Comparison of ENCODE assay signal across 8 cellular contexts in the genomic region with DNA sequence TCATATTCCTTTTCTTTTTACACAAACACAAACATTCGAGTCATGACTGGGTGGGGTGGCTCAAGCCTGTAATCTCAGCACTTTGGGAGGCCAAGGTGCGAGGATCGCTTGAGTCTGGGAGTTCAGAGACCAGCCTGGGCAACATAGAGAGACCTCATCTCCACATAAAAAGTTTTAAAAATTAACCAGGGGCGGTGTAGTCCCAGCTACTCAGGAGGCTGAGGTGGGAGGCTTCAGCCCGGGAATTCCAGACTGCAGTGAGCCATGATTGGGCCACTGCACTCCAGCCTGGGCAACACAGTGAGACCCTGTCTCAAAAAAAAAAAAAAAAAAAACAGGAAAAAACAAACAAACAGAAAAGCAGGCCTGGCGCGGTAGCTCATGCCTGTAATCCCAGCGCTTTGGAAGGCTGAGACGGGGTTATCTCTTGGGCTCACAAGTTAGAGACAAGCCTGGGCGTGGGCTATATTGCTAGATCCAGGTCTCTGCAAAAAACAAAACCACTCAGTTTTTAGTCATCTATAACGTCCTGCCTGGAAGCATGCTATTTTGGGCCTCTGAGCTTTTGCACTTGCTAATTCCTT. TPM values are rescaled to one million over a fixed set of nuclear protein-coding genes. Genes with fewer than 3 reads are reported as not detected.
DNase-seq lines count a peak whose midpoint lies in the region; ATAC-seq, FAIRE-seq and TF ChIP-seq lines count a peak whose summit lies in the region.

No MANE protein-coding gene starts in this region.

- H3K36me3 ChIP-seq in HUES64 (ENCODE audit: insufficient read depth, low read length) (peaks cover 29% of the 10 kb centered on the region), muscle layer of duodenum (ENCODE audit: control insufficient read depth in 1 of 2, insufficient read depth in 2 of 2, low read length in 2 of 2) (no peaks in the 10 kb centered on the region)

- H3K27me3 ChIP-seq in HUES64 (ENCODE audit: insufficient read depth, low read length) = no peaks in the 10 kb centered on the region
- no peaks in the 10 kb centered on the region for H3K27me3 ChIP-seq in muscle layer of duodenum (ENCODE audit: low read depth, low read length)

- H3K9ac ChIP-seq in HUES64 (ENCODE audit: low read depth, low read length) = peak overlapping the region; percentile 99

- FAIRE-seq in A549 (lab: Jason Lieb, UNC) = no peak

- peak overlapping the region; percentile 96 to 97 for H3K27ac ChIP-seq in A549
- H3K27ac ChIP-seq in HUES64 (ENCODE audit: low read depth, low read length) = peak overlapping the region; percentile 47; the same call in 1 of the 2 replicates
- peak overlapping the region; percentile 62 for H3K27ac ChIP-seq in muscle layer of duodenum (ENCODE audit: low read length)

- DNase-seq in A549 (ENCODE audit: low read depth in 1 of 2, low spot score in 1 of 2) (no peak), NCI-H82 (lab: John Stamatoyannopoulos, UW) (no peak), NOMO-1 (lab: John Stamatoyannopoulos, UW; ENCODE audit: unreplicated experiment in 2 of 2) (no peak), OCI-M1 (lab: John Stamatoyannopoulos, UW) (no peak)
- no peak for DNase-seq in central memory CD8-positive, alpha-beta T cell (ENCODE audit: low spot score in 2 of 2)

- H3K9me3 Mint-ChIP-seq in central memory CD8-positive, alpha-beta T cell = no peaks in the 10 kb centered on the region

- no peaks in the 10 kb centered on the region for H3K27me3 Mint-ChIP-seq in central memory CD8-positive, alpha-beta T cell

- WGBS in A549 (ENCODE audit: missing lambda C conversion rate) = 50% methylated on average over 11 of the region's 11 CpGs
- 75% methylated on average over 11 of the region's 11 CpGs for WGBS in HUES64

- TF ChIP-seq RAD21 in A549 (conservative IDR thresholded peaks at IDR 0.05 in 1 of 2, IDR thresholded peaks at IDR 0.05 in 1 of 2) = no peak

- no peak; the same call in 2 of the 3 replicates for TF ChIP-seq CTCF in A549 (IDR thresholded peaks at IDR 0.05)

- H3K4me2 ChIP-seq in A549 = peak overlapping the region; percentile 97

- H3K27ac Mint-ChIP-seq in central memory CD8-positive, alpha-beta T cell (ENCODE audit: low read depth) = peak overlapping the region; percentile 86

- CTCF ChIA-PET in A549 (lab: Yijun Ruan, JAX) = interaction anchor here (0.8 to 2.6 kb wide), 15 partner anchors 11 to 164 kb away, joined by 3 to 15 read pairs (median 4); partner anchors contain the start of genes GYS1, HSD17B14, NUCB1 and RUVBL2

- H3K9me3 ChIP-seq in A549 (no peaks in the 10 kb centered on the region), HUES64 (ENCODE audit: insufficient read depth, low read depth, low read length) (no peaks in the 10 kb centered on the region), muscle layer of duodenum (ENCODE audit: control insufficient read depth in 1 of 2, low read length in 2 of 2) (no peaks in the 10 kb centered on the region)

- TF ChIP-seq POLR2A in A549 (IDR thresholded peaks at IDR 0.05; ENCODE audit: low read length) = no peak

- no peak for TF ChIP-seq EP300 in A549 (IDR thresholded peaks at IDR 0.05)

- peak overlapping the region; percentile 83 for H3K4me3 ChIP-seq in A549
- peak overlapping the region; percentile 99 for H3K4me3 ChIP-seq in HUES64 (ENCODE audit: low read length)
- peak overlapping the region; percentile 85 to 86 for H3K4me3 ChIP-seq in muscle layer of duodenum (ENCODE audit: low read depth in 1 of 2, low read length in 2 of 2)

- H3K4me1 ChIP-seq in A549 = peaks cover 15% of the 10 kb centered on the region
- H3K4me1 ChIP-seq in HUES64 (ENCODE audit: insufficient read depth, low read length) = no peaks in the 10 kb centered on the region; the same call in 1 of the 2 replicates
- peaks cover 11 to 13% of the 10 kb centered on the region in 2 donors for H3K4me1 ChIP-seq in muscle layer of duodenum (ENCODE audit: control insufficient read depth in 1 of 2, insufficient read depth in 2 of 2, low read length in 2 of 2)

- peak overlapping the region; percentile 86 for H3K4me3 Mint-ChIP-seq in central memory CD8-positive, alpha-beta T cell

- peak in 1 of 2 experiments; percentile 20; a peak in 1 of 6 replicates for ATAC-seq in A549
- ATAC-seq in central memory CD8-positive, alpha-beta T cell (replicated peaks; ENCODE audit: extremely low read depth, poor library complexity, severe bottlenecking) = no peak
- ATAC-seq in HG03045 (IDR thresholded peaks at IDR 0.05; ENCODE audit: unreplicated experiment) = no peak

- peaks cover 18% of the 10 kb centered on the region for H3K4me1 Mint-ChIP-seq in central memory CD8-positive, alpha-beta T cell

- POLR2A ChIA-PET in A549 (lab: Yijun Ruan, JAX) = interaction anchor here (0.6 to 6.5 kb wide), 13 partner anchors 8 to 452 kb away, joined by 3 to 47 read pairs (median 6); partner anchors contain the start of genes DHDH, NUCB1, PPP1R15A and SPHK2

- H3K36me3 Mint-ChIP-seq in central memory CD8-positive, alpha-beta T cell (ENCODE audit: insufficient read depth) = peaks cover 21% of the 10 kb centered on the region

TF ChIP-seq in A549, 52 proteins besides CTCF, POLR2A, EP300 and RAD21:
- 0 out of 2 replicates have a peak, but pooled peaks have one; percentile 9 for TF ChIP-seq PBX3 (IDR thresholded peaks at IDR 0.05)
- no peak for TF ChIP-seq HOXA7 (CRISPR knock-in tag; IDR thresholded peaks at IDR 0.05)
TF ChIP-seq in A549: peak in this region for 1.

RNA-seq across cellular contexts. Expression of gene BAX, which starts 0.6 kb away (rescaled TPM):
- 120 and 134 TPM in 2 replicates for polyA plus RNA-seq in A549 (2011; rRNA removed)
- polyA plus RNA-seq in A549 (2012; cell fraction: cytosol; rRNA removed) = 334 and 386 TPM in 2 replicates
- polyA plus RNA-seq in A549 (2012; cell fraction: nucleus; rRNA removed) = 294 and 323 TPM in 2 replicates
- polyA plus RNA-seq in A549 (2017; fragmentation: RNase III; extraction: RNeasy Plus Mini Kit Qiagen cat#74134 plus additional on column Dnase treatment) = 265 to 299 TPM (median 284 TPM) in 3 replicates
- polyA minus RNA-seq in A549 (2011; rRNA and poly(A)+ RNA removed) = 120 and 135 TPM in 2 replicates
- 186 TPM for polyA plus RNA-seq in HUES64 (2013, experiment 1 of 2)
- polyA plus RNA-seq in HUES64 (2013, experiment 2 of 2) = 182 TPM

RNA-seq across cellular contexts. Expression of gene FTL, which starts 11.0 kb away (rescaled TPM):
- polyA plus RNA-seq in A549 (2011; rRNA removed) (4,743 and 7,067 TPM in 2 replicates), A549 (2017; fragmentation: RNase III; extraction: RNeasy Plus Mini Kit Qiagen cat#74134 plus additional on column Dnase treatment) (12,141 to 13,930 TPM (median 13,921 TPM) in 3 replicates)
- polyA plus RNA-seq in A549 (2012; cell fraction: cytosol; rRNA removed) = 10,619 and 11,714 TPM in 2 replicates
- polyA plus RNA-seq in A549 (2012; cell fraction: nucleus; rRNA removed) = 4,146 and 4,930 TPM in 2 replicates
- 3,763 and 4,254 TPM in 2 replicates for polyA minus RNA-seq in A549 (2011; rRNA and poly(A)+ RNA removed)
- 1,683 TPM for polyA plus RNA-seq in HUES64 (2013, experiment 1 of 2)
- 1,737 TPM for polyA plus RNA-seq in HUES64 (2013, experiment 2 of 2)

RNA-seq across cellular contexts. Expression of gene DHDH, which starts 20.6 kb away (rescaled TPM):
- polyA plus RNA-seq in A549 (2011; rRNA removed) (0.60 and 0.78 TPM in 2 replicates), A549 (2017; fragmentation: RNase III; extraction: RNeasy Plus Mini Kit Qiagen cat#74134 plus additional on column Dnase treatment) (1.1 to 1.2 TPM (median 1.2 TPM) in 3 replicates)
- polyA plus RNA-seq in A549 (2012; cell fraction: cytosol; rRNA removed) = 0.90 and 1.1 TPM in 2 replicates
- polyA plus RNA-seq in A549 (2012; cell fraction: nucleus; rRNA removed) = 0.93 and 1.1 TPM in 2 replicates
- polyA minus RNA-seq in A549 (2011; rRNA and poly(A)+ RNA removed) = 0.29 TPM in 1 of 2 replicates, not detected in the other
- polyA plus RNA-seq in HUES64 (2013, experiment 1 of 2) = 0.70 TPM
- polyA plus RNA-seq in HUES64 (2013, experiment 2 of 2) = 1.2 TPM

RNA-seq across cellular contexts. Expression of gene GYS1, which starts 39.0 kb away (rescaled TPM):
- polyA plus RNA-seq in A549 (2011; rRNA removed) (10.3 and 16.4 TPM in 2 replicates), A549 (2017; fragmentation: RNase III; extraction: RNeasy Plus Mini Kit Qiagen cat#74134 plus additional on column Dnase treatment) (23.8 to 25.0 TPM (median 24.8 TPM) in 3 replicates)
- polyA plus RNA-seq in A549 (2012; cell fraction: cytosol; rRNA removed) = 20.9 and 27.4 TPM in 2 replicates
- polyA plus RNA-seq in A549 (2012; cell fraction: nucleus; rRNA removed) = 56.7 and 57.3 TPM in 2 replicates
- polyA minus RNA-seq in A549 (2011; rRNA and poly(A)+ RNA removed) = 29.5 and 30.2 TPM in 2 replicates
- polyA plus RNA-seq in HUES64 (2013, experiment 1 of 2) = 21.1 TPM
- 26.6 TPM for polyA plus RNA-seq in HUES64 (2013, experiment 2 of 2)

RNA-seq across cellular contexts. Expression of gene RUVBL2, which starts 39.6 kb away (rescaled TPM):
- polyA plus RNA-seq in A549 (2011; rRNA removed) = 146 and 186 TPM in 2 replicates
- 517 and 543 TPM in 2 replicates for polyA plus RNA-seq in A549 (2012; cell fraction: cytosol; rRNA removed)
- polyA plus RNA-seq in A549 (2012; cell fraction: nucleus; rRNA removed) = 718 and 862 TPM in 2 replicates
- 213 to 274 TPM (median 225 TPM) in 3 replicates for polyA plus RNA-seq in A549 (2017; fragmentation: RNase III; extraction: RNeasy Plus Mini Kit Qiagen cat#74134 plus additional on column Dnase treatment)
- polyA minus RNA-seq in A549 (2011; rRNA and poly(A)+ RNA removed) = 231 and 334 TPM in 2 replicates
- 73.5 TPM for polyA plus RNA-seq in HUES64 (2013, experiment 1 of 2)
- polyA plus RNA-seq in HUES64 (2013, experiment 2 of 2) = 75.6 TPM
